Comparison of ENCODE assay signal across 16 cellular contexts in the genomic region with DNA sequence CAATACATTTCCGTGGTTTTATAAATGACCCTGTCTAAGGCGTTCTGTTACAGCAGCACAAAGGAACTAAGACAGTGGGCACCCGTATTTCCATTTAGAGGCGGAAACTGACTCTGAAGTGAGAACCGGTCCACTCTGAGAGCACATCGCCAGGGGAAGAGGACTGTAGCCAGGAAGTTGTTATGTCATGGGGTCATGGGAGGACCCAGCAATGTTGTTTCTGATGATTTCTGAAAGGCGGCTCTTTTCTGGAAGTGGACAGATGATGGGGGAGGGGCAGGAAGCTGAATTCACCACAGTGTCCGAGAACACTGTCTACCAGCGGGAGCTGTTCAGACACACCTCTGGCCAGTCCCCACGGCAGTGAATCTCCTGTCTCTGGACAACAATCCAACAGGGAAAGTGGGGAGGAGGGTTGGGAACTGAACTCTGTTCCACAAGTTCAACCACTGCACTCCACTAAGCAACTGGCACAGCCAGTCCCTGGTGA. TPM values are rescaled to one million over a fixed set of nuclear protein-coding genes. Genes with fewer than 3 reads are reported as not detected.
DNase-seq lines count a peak whose midpoint lies in the region; ATAC-seq and TF ChIP-seq lines count a peak whose summit lies in the region.
"Had no signal": no experiment of that assay in that cellular context is flagged by ENCODE, and none has a peak within 500 bp of the region (broad histone marks: within the 10 kb centered on the region; RNA-seq: fewer than 3 reads in every experiment).

No MANE protein-coding gene starts in this region.

- DNase-seq in activated naive CD8-positive, alpha-beta T cell treated with anti-CD3 and anti-CD28 coated beads, Interleukin-2, amount 50 U/mL, for 24 hours = no peak
- DNase-seq in right atrium auricular region (ENCODE audit: low spot score) (no peak), KG1 (lab: John Stamatoyannopoulos, UW) (no peak), RWPE1 (ENCODE audit: low spot score) (no peak), smooth muscle cell (lab: John Stamatoyannopoulos, UW; ENCODE audit: unreplicated experiment) (no peak), NCI-H2227 (lab: John Stamatoyannopoulos, UW; ENCODE audit: unreplicated experiment) (no peak)
- DNase-seq: cerebellar nuclear complex; esophagus squamous epithelium; NCI-H2107; NK-92 treated with Interleukin-12 subunit alpha and Interleukin-12 subunit beta, amount 100 ng/mL, for 24 hours; stimulated activated naive CD8-positive, alpha-beta T cell treated with anti-CD3 and anti-CD28 coated beads, Interleukin-15, Interleukin-2, amounts not matched to agents 100 U/mL and 50 U/mL, for 24 hours had no signal

- H3K36me3 Mint-ChIP-seq in activated naive CD8-positive, alpha-beta T cell = peaks cover 4% of the 10 kb centered on the region
- H3K36me3 Mint-ChIP-seq in activated naive CD8-positive, alpha-beta T cell treated with anti-CD3 and anti-CD28 coated beads, Interleukin-2, amount 50 U/mL, for 24 hours (ENCODE audit: low read depth) = no peaks in the 10 kb centered on the region

- no peak overlapping the region for H3K4me2 ChIP-seq in smooth muscle cell

- H3K4me3 ChIP-seq in right atrium auricular region (no peak overlapping the region), neutrophil (ENCODE audit: low read depth in 1 of 2, low read length in 1 of 2) (no peak overlapping the region), smooth muscle cell (no peak overlapping the region)
- H3K4me3 ChIP-seq: esophagus squamous epithelium had no signal

- peaks cover 1% of the 10 kb centered on the region for H3K79me2 ChIP-seq in smooth muscle cell (ENCODE audit: low read depth)

- H3K36me3 ChIP-seq in right atrium auricular region (no peaks in the 10 kb centered on the region), neutrophil (no peaks in the 10 kb centered on the region), smooth muscle cell (ENCODE audit: low read depth) (no peaks in the 10 kb centered on the region)
- H3K36me3 ChIP-seq: esophagus squamous epithelium had no signal

- peak overlapping the region; percentile 78 for H3K4me3 Mint-ChIP-seq in activated naive CD8-positive, alpha-beta T cell
- H3K4me3 Mint-ChIP-seq in activated naive CD8-positive, alpha-beta T cell treated with anti-CD3 and anti-CD28 coated beads, Interleukin-2, amount 50 U/mL, for 24 hours = no peak overlapping the region

- peaks cover 3% of the 10 kb centered on the region for H3K27me3 Mint-ChIP-seq in activated naive CD8-positive, alpha-beta T cell
- peaks cover 26% of the 10 kb centered on the region for H3K27me3 Mint-ChIP-seq in activated naive CD8-positive, alpha-beta T cell treated with anti-CD3 and anti-CD28 coated beads, Interleukin-2, amount 50 U/mL, for 24 hours

- H3K9me3 ChIP-seq in right atrium auricular region (no peaks in the 10 kb centered on the region), neutrophil (no peaks in the 10 kb centered on the region), smooth muscle cell (replicated peaks; ENCODE audit: low read depth) (no peaks in the 10 kb centered on the region)
- H3K9me3 ChIP-seq: esophagus squamous epithelium had no signal

- peaks cover 20% of the 10 kb centered on the region for H3K4me1 Mint-ChIP-seq in activated naive CD8-positive, alpha-beta T cell (ENCODE audit: low read depth)
- peaks cover 11% of the 10 kb centered on the region for H3K4me1 Mint-ChIP-seq in activated naive CD8-positive, alpha-beta T cell treated with anti-CD3 and anti-CD28 coated beads, Interleukin-2, amount 50 U/mL, for 24 hours

- H3K27ac ChIP-seq in right atrium auricular region (peak overlapping the region; percentile 89 to 91), neutrophil (peak overlapping the region; percentile 42), RWPE1 (no peak overlapping the region), smooth muscle cell (ENCODE audit: low read depth) (no peak overlapping the region)

- 93% methylated on average over 10 of the region's 10 CpGs for WGBS in smooth muscle cell (ENCODE audit: low lambda C conversion rate)

- H3K9me3 Mint-ChIP-seq in activated naive CD8-positive, alpha-beta T cell (ENCODE audit: low read depth) = no peaks in the 10 kb centered on the region
- no peaks in the 10 kb centered on the region for H3K9me3 Mint-ChIP-seq in activated naive CD8-positive, alpha-beta T cell treated with anti-CD3 and anti-CD28 coated beads, Interleukin-2, amount 50 U/mL, for 24 hours
- H3K9me3 Mint-ChIP-seq: activated naive CD4-positive, alpha-beta T cell treated with anti-CD3 and anti-CD28 coated beads for 36 hours had no signal

- peaks cover 4% of the 10 kb centered on the region for H3F3A ChIP-seq in smooth muscle cell (ENCODE audit: low read depth)

- POLR2A ChIA-PET in RWPE1 (lab: Yijun Ruan, JAX; ENCODE audit: low non-redundant PET) = no interaction called here

- H4K20me1 ChIP-seq in smooth muscle cell (ENCODE audit: low read depth) = peaks cover 16% of the 10 kb centered on the region

- H3K4me1 ChIP-seq in right atrium auricular region (peaks cover 0 to 39% of the 10 kb centered on the region in 2 donors), neutrophil (ENCODE audit: control insufficient read depth in 1 of 2, insufficient read depth in 1 of 2, low read depth in 1 of 2, low read length in 1 of 2) (peaks cover 26 to 31% of the 10 kb centered on the region in 2 experiments), smooth muscle cell (ENCODE audit: low read depth) (peaks cover 6% of the 10 kb centered on the region)

- CTCF ChIA-PET in RWPE1 (lab: Yijun Ruan, JAX) = interaction anchor here (1.6 kb wide), 1 partner anchor 48 kb away, joined by 5 read pairs; no protein-coding TSS in a partner anchor

- H3K27me3 ChIP-seq in right atrium auricular region (no peaks in the 10 kb centered on the region), neutrophil (peaks cover 93% of the 10 kb centered on the region), smooth muscle cell (ENCODE audit: low read depth) (no peaks in the 10 kb centered on the region)

- ATAC-seq in activated naive CD8-positive, alpha-beta T cell treated with anti-CD3 and anti-CD28 coated beads, Interleukin-2, amount 50 U/mL, for 24 hours = no peak
- ATAC-seq: stimulated activated naive CD8-positive, alpha-beta T cell treated with anti-CD3 and anti-CD28 coated beads, Interleukin-15, Interleukin-2, amounts not matched to agents 100 U/mL and 50 U/mL, for 24 hours had no signal

- TF ChIP-seq CTCF in right atrium auricular region (IDR thresholded peaks at IDR 0.05) (no peak), neutrophil (IDR thresholded peaks at IDR 0.05) (no peak), RWPE1 (conservative IDR thresholded peaks at IDR 0.05; ENCODE audit: low read depth) (no peak), smooth muscle cell (IDR thresholded peaks at IDR 0.05; ENCODE audit: borderline replicate concordance, insufficient read depth, poor library complexity, severe bottlenecking) (no peak)

- H3K27ac Mint-ChIP-seq in activated naive CD8-positive, alpha-beta T cell = no peak overlapping the region
- no peak overlapping the region for H3K27ac Mint-ChIP-seq in activated naive CD8-positive, alpha-beta T cell treated with anti-CD3 and anti-CD28 coated beads, Interleukin-2, amount 50 U/mL, for 24 hours
- H3K27ac Mint-ChIP-seq: activated naive CD4-positive, alpha-beta T cell treated with anti-CD3 and anti-CD28 coated beads for 36 hours had no signal

- H3K9ac ChIP-seq in smooth muscle cell (ENCODE audit: low read depth) = no peak overlapping the region

- H2AFZ ChIP-seq in smooth muscle cell (ENCODE audit: low read depth) = no peak overlapping the region

RNA-seq across cellular contexts. Expression of gene LRRFIP1, which starts 2.1 kb away (rescaled TPM):
- total RNA-seq in right atrium auricular region (10 to 100 TPM; 71.2 to 88.5 TPM), smooth muscle cell (36.2 and 49.5 TPM in 2 replicates)
- polyA plus RNA-seq in smooth muscle cell = 65.1 and 82.7 TPM in 2 replicates

RNA-seq across cellular contexts. Expression of gene RAB17, which starts 34.7 kb away (rescaled TPM):
- total RNA-seq in right atrium auricular region (1 to 10 TPM; 1.0 to 4.5 TPM), smooth muscle cell (0.18 and 1.4 TPM in 2 replicates)
- polyA plus RNA-seq in smooth muscle cell = 0.69 and 2.0 TPM in 2 replicates
- total RNA-seq: activated CD8-positive, alpha-beta memory T cell treated with anti-CD3 and anti-CD28 coated beads for 36 hours; activated naive CD4-positive, alpha-beta T cell treated with anti-CD3 and anti-CD28 coated beads for 36 hours had no signal

RNA-seq across cellular contexts. Expression of gene PRLH, which starts 58.9 kb away (rescaled TPM):
- total RNA-seq in right atrium auricular region = not detected
- total RNA-seq in smooth muscle cell = not detected in 2 replicates
- not detected in 2 replicates for polyA plus RNA-seq in smooth muscle cell
- total RNA-seq: A172; activated CD8-positive, alpha-beta memory T cell treated with anti-CD3 and anti-CD28 coated beads for 36 hours; activated naive CD4-positive, alpha-beta T cell treated with anti-CD3 and anti-CD28 coated beads for 36 hours; esophagus squamous epithelium had no signal

Comparison
In these comparisons a context has a peak if more than half of its experiments do, and no peak if none do; other contexts are left out.
1. H3K27ac ChIP-seq: peak in right atrium auricular region (2 of 2) and neutrophil (single experiment); none in RWPE1 (single experiment) and smooth muscle cell (single experiment).